In the genomic region with DNA sequence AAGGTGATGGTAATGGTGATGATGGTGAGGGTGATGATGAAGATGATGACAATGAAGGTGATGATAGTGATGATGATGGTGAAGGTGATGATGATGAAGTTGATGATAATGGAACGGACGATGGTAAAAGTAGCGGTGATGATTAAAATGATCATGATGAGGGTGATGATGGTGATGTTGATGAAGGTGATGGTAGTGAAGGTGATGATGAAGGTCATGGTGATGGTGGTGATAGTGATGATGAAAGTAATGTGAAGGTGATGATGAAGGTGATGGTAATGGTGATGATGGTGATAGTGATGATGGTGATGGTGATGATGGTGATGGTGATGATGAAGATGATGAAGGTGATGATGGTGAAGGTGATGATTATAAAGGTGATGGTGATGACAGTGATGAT, we compare ENCODE assay signal across 28 cellular contexts.
"Had no signal": no experiment of that assay in that cellular context is flagged by ENCODE, and none has a peak within 500 bp of the region (broad histone marks: within the 10 kb centered on the region; RNA-seq: fewer than 3 reads in every experiment).

No MANE protein-coding gene starts in this region.

- H3K9me3 Mint-ChIP-seq: memory B cell; natural killer cell treated with Interleukin-12 subunit alpha and Interleukin-12 subunit beta and Interleukin-15 and Interleukin-18, amount 100 ng/mL, for 72 hours; stimulated activated effector memory CD8-positive, alpha-beta T cell treated with anti-CD3 and anti-CD28 coated beads, Interleukin-12 subunit alpha, Interleukin-12 subunit beta, amount 100 ng/mL, for 72 hours; stimulated activated naive CD8-positive, alpha-beta T cell treated with anti-CD3 and anti-CD28 coated beads, Interleukin-15, Interleukin-2, amounts not matched to agents 100 ng/mL and 50 ng/mL, for 24 hours had no signal

- H3K27me3 ChIP-seq: hepatocyte, pancreas, sigmoid colon, tibial artery, vagina had no signal

- H3K79me2 ChIP-seq: hepatocyte had no signal

- H3K4me2 ChIP-seq: hepatocyte had no signal

- FAIRE-seq: pancreas, small intestine had no signal

- H3K4me3 ChIP-seq: hepatocyte, left ventricle myocardium inferior, lung, mucosa of descending colon, pancreas, prostate gland, sigmoid colon, spleen, suprapubic skin, thoracic aorta, tibial artery, upper lobe of right lung, vagina had no signal

- H3K36me3 Mint-ChIP-seq: memory B cell; natural killer cell treated with Interleukin-12 subunit alpha and Interleukin-12 subunit beta and Interleukin-15 and Interleukin-18, amount 100 ng/mL, for 72 hours; stimulated activated effector memory CD8-positive, alpha-beta T cell treated with anti-CD3 and anti-CD28 coated beads, Interleukin-12 subunit alpha, Interleukin-12 subunit beta, amount 100 ng/mL, for 72 hours had no signal

- H3K27me3 Mint-ChIP-seq: stimulated activated naive CD8-positive, alpha-beta T cell treated with anti-CD3 and anti-CD28 coated beads, Interleukin-15, Interleukin-2, amounts not matched to agents 100 ng/mL and 50 ng/mL, for 24 hours had no signal

- H3K27ac ChIP-seq: hepatocyte, left ventricle myocardium inferior, pancreas, prostate gland, sigmoid colon, spleen, suprapubic skin, thoracic aorta, tibial artery, upper lobe of right lung, vagina had no signal

- ATAC-seq: mucosa of descending colon; naive thymus-derived CD4-positive, alpha-beta T cell; natural killer cell treated with Interleukin-12 subunit alpha and Interleukin-12 subunit beta and Interleukin-15 and Interleukin-18, amount 100 ng/mL, for 72 hours; pancreas; right cardiac atrium; stimulated activated effector memory CD8-positive, alpha-beta T cell treated with anti-CD3 and anti-CD28 coated beads, Interleukin-12 subunit alpha, Interleukin-12 subunit beta, amount 100 ng/mL, for 72 hours; upper lobe of right lung had no signal

- H3K4me1 ChIP-seq: left ventricle myocardium inferior, pancreas, prostate gland, sigmoid colon, spleen, suprapubic skin, tibial artery, upper lobe of right lung, vagina had no signal

- H3K27ac Mint-ChIP-seq: memory B cell; naive thymus-derived CD4-positive, alpha-beta T cell; natural killer cell treated with Interleukin-12 subunit alpha and Interleukin-12 subunit beta and Interleukin-15 and Interleukin-18, amount 100 ng/mL, for 72 hours; stimulated activated effector memory CD8-positive, alpha-beta T cell treated with anti-CD3 and anti-CD28 coated beads, Interleukin-12 subunit alpha, Interleukin-12 subunit beta, amount 100 ng/mL, for 72 hours; stimulated activated naive CD8-positive, alpha-beta T cell treated with anti-CD3 and anti-CD28 coated beads, Interleukin-15, Interleukin-2, amounts not matched to agents 100 ng/mL and 50 ng/mL, for 24 hours had no signal

- H3K4me1 Mint-ChIP-seq: memory B cell; naive thymus-derived CD4-positive, alpha-beta T cell; stimulated activated effector memory CD8-positive, alpha-beta T cell treated with anti-CD3 and anti-CD28 coated beads, Interleukin-12 subunit alpha, Interleukin-12 subunit beta, amount 100 ng/mL, for 72 hours had no signal

- H3K36me3 ChIP-seq: left ventricle myocardium inferior, pancreas, prostate gland, sigmoid colon, spleen, suprapubic skin, thoracic aorta, tibial artery, upper lobe of right lung, vagina had no signal

- H2AFZ ChIP-seq: hepatocyte had no signal

- H3K9me3 ChIP-seq: left ventricle myocardium inferior, mucosa of descending colon, pancreas, prostate gland, sigmoid colon, suprapubic skin, thoracic aorta, tibial artery, upper lobe of right lung, vagina had no signal

- DNase-seq: islet precursor cell; left ventricle myocardium inferior; midbrain; mucosa of descending colon; naive thymus-derived CD4-positive, alpha-beta T cell; nucleus accumbens; pancreas; posterior cingulate gyrus; retina; right cardiac atrium; sigmoid colon; small intestine; spleen; stimulated activated CD4-positive, alpha-beta T cell treated with anti-CD3 and anti-CD28 coated beads, Interleukin-4, amount 100 ng/mL, for 24 hours; stimulated activated naive CD4-positive, alpha-beta T cell; tibial artery; trophoblast cell; upper lobe of right lung had no signal

- H3K4me3 Mint-ChIP-seq: memory B cell; naive thymus-derived CD4-positive, alpha-beta T cell; natural killer cell treated with Interleukin-12 subunit alpha and Interleukin-12 subunit beta and Interleukin-15 and Interleukin-18, amount 100 ng/mL, for 72 hours; stimulated activated effector memory CD8-positive, alpha-beta T cell treated with anti-CD3 and anti-CD28 coated beads, Interleukin-12 subunit alpha, Interleukin-12 subunit beta, amount 100 ng/mL, for 72 hours; stimulated activated naive CD8-positive, alpha-beta T cell treated with anti-CD3 and anti-CD28 coated beads, Interleukin-15, Interleukin-2, amounts not matched to agents 100 ng/mL and 50 ng/mL, for 24 hours had no signal
